Comparison of ENCODE assay signal across 9 cellular contexts in the genomic region with DNA sequence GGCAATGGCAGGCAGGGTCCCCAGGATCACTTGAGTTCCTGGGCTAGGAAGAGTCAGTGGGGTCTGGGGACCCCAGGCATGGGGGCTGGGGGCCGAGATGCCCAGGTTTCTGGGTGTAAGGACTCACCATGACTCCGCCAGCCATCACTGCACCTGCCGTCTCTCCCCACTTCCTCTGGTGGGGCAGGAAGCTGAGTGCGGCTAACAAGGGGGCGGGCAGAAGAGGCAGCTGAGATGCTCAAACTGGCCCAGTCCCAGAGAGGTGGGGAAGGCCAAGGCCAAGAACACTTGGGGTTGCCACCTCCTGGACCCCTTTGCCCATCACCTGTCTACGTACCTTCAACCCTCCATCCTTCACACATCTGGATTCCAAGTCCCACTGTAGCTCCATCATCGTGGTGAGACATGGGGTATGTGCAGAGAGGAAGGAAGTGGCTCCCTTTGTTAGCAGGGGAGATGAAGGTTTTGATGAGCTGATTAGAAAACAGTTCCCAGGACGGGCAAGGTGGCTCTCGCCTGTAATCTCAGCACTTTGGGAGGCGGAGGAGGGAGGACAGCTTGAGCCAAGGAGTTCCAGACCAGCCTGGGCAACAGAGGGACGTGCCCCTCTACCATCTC. TPM values are rescaled to one million over a fixed set of nuclear protein-coding genes. Genes with fewer than 3 reads are reported as not detected.
DNase-seq lines count a peak whose midpoint lies in the region; ATAC-seq and TF ChIP-seq lines count a peak whose summit lies in the region.
"Had no signal": no experiment of that assay in that cellular context is flagged by ENCODE, and none has a peak within 500 bp of the region (broad histone marks: within the 10 kb centered on the region; RNA-seq: fewer than 3 reads in every experiment).

A gene with protein sequence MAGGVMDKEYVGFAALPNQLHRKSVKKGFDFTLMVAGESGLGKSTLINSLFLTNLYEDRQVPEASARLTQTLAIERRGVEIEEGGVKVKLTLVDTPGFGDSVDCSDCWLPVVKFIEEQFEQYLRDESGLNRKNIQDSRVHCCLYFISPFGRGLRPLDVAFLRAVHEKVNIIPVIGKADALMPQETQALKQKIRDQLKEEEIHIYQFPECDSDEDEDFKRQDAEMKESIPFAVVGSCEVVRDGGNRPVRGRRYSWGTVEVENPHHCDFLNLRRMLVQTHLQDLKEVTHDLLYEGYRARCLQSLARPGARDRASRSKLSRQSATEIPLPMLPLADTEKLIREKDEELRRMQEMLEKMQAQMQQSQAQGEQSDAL (minus strand): TSS at position 164 of the 618 bp plus-strand sequence. CDS start 19 bp downstream, at position 145.

- ATAC-seq in HG03432 (IDR thresholded peaks at IDR 0.05; ENCODE audit: unreplicated experiment) (peak; percentile 28), esophagus mucosa (no peak)
- peak; percentile 26 to 58 for ATAC-seq in natural killer cell treated with Interleukin-12 subunit alpha and Interleukin-12 subunit beta and Interleukin-15 and Interleukin-18, amount 100 ng/mL, for 72 hours

- peak within 1 kb of the TSS; percentile 96 to 100 for H3K27ac Mint-ChIP-seq in natural killer cell treated with Interleukin-12 subunit alpha and Interleukin-12 subunit beta and Interleukin-15 and Interleukin-18, amount 100 ng/mL, for 72 hours

- DNase-seq in activated T-cell treated with anti-CD3 and anti-CD28 coated beads for 48 hours (ENCODE audit: low read depth) (peak; percentile 69), NCI-H146 treated with DMSO at 0.1 percent for 48 hours (lab: John Stamatoyannopoulos, UW; ENCODE audit: unreplicated experiment) (no peak), DMS79 (lab: John Stamatoyannopoulos, UW) (no peak), NCI-H1092 treated with DMSO at 0.1 percent for 48 hours (lab: John Stamatoyannopoulos, UW) (no peak)
- DNase-seq in natural killer cell treated with Interleukin-12 subunit alpha and Interleukin-12 subunit beta and Interleukin-15 and Interleukin-18, amount 100 ng/mL, for 72 hours (ENCODE audit: low spot score), result peak; percentile 87
- DNase-seq: C1 segment of cervical spinal cord had no signal

- H3K27ac ChIP-seq in 22Rv1, result peak within 1 kb of the TSS; percentile 97

- H3K9me3 Mint-ChIP-seq in natural killer cell treated with Interleukin-12 subunit alpha and Interleukin-12 subunit beta and Interleukin-15 and Interleukin-18, amount 100 ng/mL, for 72 hours, result no peaks in the 10 kb centered on the region

- TF ChIP-seq CTCF in 22Rv1 (IDR thresholded peaks at IDR 0.05), result no peak

- H3K36me3 Mint-ChIP-seq in natural killer cell treated with Interleukin-12 subunit alpha and Interleukin-12 subunit beta and Interleukin-15 and Interleukin-18, amount 100 ng/mL, for 72 hours, result peaks cover 6% of the 10 kb centered on the region

- H3K27me3 Mint-ChIP-seq in natural killer cell treated with Interleukin-12 subunit alpha and Interleukin-12 subunit beta and Interleukin-15 and Interleukin-18, amount 100 ng/mL, for 72 hours, result no peaks in the 10 kb centered on the region

- H3K4me3 Mint-ChIP-seq in natural killer cell treated with Interleukin-12 subunit alpha and Interleukin-12 subunit beta and Interleukin-15 and Interleukin-18, amount 100 ng/mL, for 72 hours, result peak within 1 kb of the TSS; percentile 83

- peaks cover 31 to 39% of the 10 kb centered on the region in 2 donors for H3K4me1 Mint-ChIP-seq in natural killer cell treated with Interleukin-12 subunit alpha and Interleukin-12 subunit beta and Interleukin-15 and Interleukin-18, amount 100 ng/mL, for 72 hours (ENCODE audit: low read depth in 2 of 2)

RNA-seq across cellular contexts. Expression of the gene that starts here (rescaled TPM):
- total RNA-seq in natural killer cell treated with Interleukin-12 subunit alpha and Interleukin-12 subunit beta and Interleukin-15 and Interleukin-18, amount 100 ng/mL, for 72 hours, result 100 to 1,000 TPM; 192 to 207 TPM
- total RNA-seq in esophagus mucosa, result 2.4 TPM

Comparison
In these comparisons a context has a peak if more than half of its experiments do, and no peak if none do; other contexts are left out.
1. RNA of the gene that starts here (total RNA-seq): 192 to 207 TPM in natural killer cell treated with Interleukin-12 subunit alpha and Interleukin-12 subunit beta and Interleukin-15 and Interleukin-18, amount 100 ng/mL, for 72 hours; 2.4 TPM in esophagus mucosa (single experiment); every median in the first group is over 10 times any median in the second.
2. DNase-seq: peak in activated T-cell treated with anti-CD3 and anti-CD28 coated beads for 48 hours (single experiment) and natural killer cell treated with Interleukin-12 subunit alpha and Interleukin-12 subunit beta and Interleukin-15 and Interleukin-18, amount 100 ng/mL, for 72 hours (single experiment); none in NCI-H146 treated with DMSO at 0.1 percent for 48 hours (single experiment), DMS79 (single experiment) and NCI-H1092 treated with DMSO at 0.1 percent for 48 hours (single experiment).